Comparison of ENCODE assay signal across 8 cellular contexts in the genomic region with DNA sequence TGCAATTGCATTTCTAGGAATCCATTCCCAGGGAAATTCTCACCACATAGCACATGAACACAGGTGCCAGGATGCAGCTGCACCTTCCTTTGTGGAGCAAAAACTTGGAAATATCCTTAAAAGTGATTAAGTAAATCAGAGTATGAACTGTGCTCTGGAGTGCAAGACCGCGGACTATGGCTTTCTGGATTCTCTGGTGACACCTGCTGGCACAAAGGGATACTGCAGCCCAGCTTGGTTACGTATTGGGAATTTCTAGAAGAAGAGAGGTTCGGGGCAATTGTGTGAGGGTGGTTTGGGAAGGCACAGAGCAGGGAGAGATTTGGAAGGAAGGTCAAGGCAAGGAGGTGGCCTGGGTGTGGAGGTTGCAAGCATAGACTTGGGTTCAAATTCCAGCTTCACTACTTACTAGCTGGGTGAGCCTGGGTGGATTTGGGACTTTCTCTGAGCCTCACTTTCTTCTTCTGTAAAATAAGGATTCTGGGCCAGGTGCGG. TPM values are rescaled to one million over a fixed set of nuclear protein-coding genes. Genes with fewer than 3 reads are reported as not detected.
DNase-seq lines count a peak whose midpoint lies in the region; ATAC-seq and TF ChIP-seq lines count a peak whose summit lies in the region.

No MANE protein-coding gene starts in this region.

- peak; percentile 68 for DNase-seq in GM10248 (ENCODE audit: extremely low spot score)
- peak; percentile 61 for DNase-seq in NCI-H146 treated with DMSO at 0.1 percent for 48 hours (lab: John Stamatoyannopoulos, UW; ENCODE audit: unreplicated experiment)
- DNase-seq in T1000 (lab: John Stamatoyannopoulos, UW), result peak; percentile 88
- DNase-seq in astrocyte of the spinal cord (ENCODE audit: low read depth, low spot score), result peak; percentile 81
- peak; percentile 69 to 70 (median 69) for DNase-seq in immature natural killer cell
- DNase-seq in stimulated activated CD4-positive, alpha-beta T cell treated with anti-CD3 and anti-CD28 coated beads, Interleukin-15, amount 100 ng/mL, for 24 hours, result peak; percentile 83

- H3K27me3 Mint-ChIP-seq in immature natural killer cell (ENCODE audit: low read depth in 3 of 3), result peaks cover 5 to 15% (median 13%) of the 10 kb centered on the region in 3 donors

- H3K4me3 ChIP-seq in astrocyte of the spinal cord (ENCODE audit: low read depth, low read length), result no peak overlapping the region

- in situ Hi-C loops in astrocyte of the spinal cord (cut with HindIII; ENCODE audit: low sequenced_read_pairs), result no loop called here

- no peak for ATAC-seq in HG03442 (IDR thresholded peaks at IDR 0.05; ENCODE audit: unreplicated experiment)
- ATAC-seq in HG02610 (IDR thresholded peaks at IDR 0.05; ENCODE audit: unreplicated experiment), result no peak

- POLR2A ChIA-PET in GM10248 (lab: Yijun Ruan, JAX), result interaction anchor here (1.0 kb wide), 1 partner anchor 48 kb away, joined by 3 read pairs; no protein-coding TSS in a partner anchor

- H3K4me3 Mint-ChIP-seq in immature natural killer cell, result no peak overlapping the region

- H3K9me3 Mint-ChIP-seq in immature natural killer cell, result no peaks in the 10 kb centered on the region

- TF ChIP-seq CTCF in GM10248 (IDR thresholded peaks at IDR 0.05; ENCODE audit: control extremely low read depth, extremely low read depth, low read depth, missing control alignments) (peak; percentile 86), astrocyte of the spinal cord (IDR thresholded peaks at IDR 0.05; ENCODE audit: low read depth, low read length) (peak; percentile 97)

- H3K27ac Mint-ChIP-seq in immature natural killer cell, result peak overlapping the region in 1 of 6 donors; percentile 1

- H3K36me3 Mint-ChIP-seq in immature natural killer cell, result peaks cover 0 to 8% (median 0%) of the 10 kb centered on the region in 3 donors

- H3K4me1 Mint-ChIP-seq in immature natural killer cell, result peaks cover 9 to 10% of the 10 kb centered on the region in 2 donors

- CTCF ChIA-PET in GM10248 (lab: Yijun Ruan, JAX), result interaction anchor here (0.8 to 5.7 kb wide), 25 partner anchors 9 to 277 kb away, joined by 3 to 47 read pairs (median 6); a partner anchor contains a TSS

RNA-seq across cellular contexts. Expression of a gene that starts 15.9 kb away (rescaled TPM):
- polyA plus RNA-seq in immature natural killer cell, result 10 to 100 TPM; 15.2 to 33.5 (median 19.7) TPM

RNA-seq across cellular contexts. Expression of a gene that starts 21.3 kb away (rescaled TPM):
- 10 to 100 TPM; 15.3 to 27.6 (median 22.9) TPM for polyA plus RNA-seq in immature natural killer cell

RNA-seq across cellular contexts. Expression of a gene that starts 56.4 kb away (rescaled TPM):
- 100 to 1,000 TPM; 112 to 189 (median 185) TPM for polyA plus RNA-seq in immature natural killer cell
